In the genomic region with DNA sequence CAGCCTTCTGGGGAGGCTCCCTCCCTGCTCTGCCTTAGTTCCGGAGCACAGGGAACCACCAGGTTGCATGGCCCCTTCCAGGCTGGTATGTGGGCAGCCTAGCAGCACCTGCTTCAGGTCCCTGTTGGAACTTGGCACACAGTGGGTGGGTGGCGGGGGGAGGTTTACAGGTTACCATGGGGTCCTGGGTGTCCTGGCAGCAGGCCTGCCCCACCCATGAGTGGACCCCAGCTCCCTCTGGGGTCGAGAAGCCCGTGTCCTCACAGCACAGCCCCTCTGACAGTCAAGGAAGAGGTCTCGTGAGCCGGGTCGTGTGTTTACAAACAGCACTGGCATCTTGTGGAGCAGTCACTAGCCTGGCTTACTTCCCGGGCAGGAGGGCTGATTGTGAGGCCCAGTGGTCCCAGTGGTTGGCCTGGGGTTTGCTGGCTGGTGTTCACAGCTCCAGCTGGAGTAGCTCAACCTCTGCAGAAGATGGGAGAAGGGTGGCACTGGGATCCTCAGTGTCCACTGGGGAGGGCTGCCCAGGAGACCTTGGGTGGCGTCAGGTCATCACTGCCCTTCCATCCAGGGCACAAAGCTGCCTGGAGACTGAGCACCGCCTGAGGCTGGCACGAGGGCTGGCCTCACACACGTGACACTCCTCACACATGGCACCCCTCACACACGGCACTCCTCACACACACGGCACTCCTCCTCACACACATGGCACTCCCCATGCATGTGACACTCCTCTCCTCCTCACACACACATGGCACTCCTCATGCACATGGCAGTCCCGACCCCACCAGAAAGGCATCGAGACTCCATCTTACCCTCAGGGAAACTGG, we compare ENCODE assay signal across 26 cellular contexts.
DNase-seq lines count a peak whose midpoint lies in the region; ATAC-seq, FAIRE-seq and TF ChIP-seq lines count a peak whose summit lies in the region.
"Had no signal": no experiment of that assay in that cellular context is flagged by ENCODE, and none has a peak within 500 bp of the region (broad histone marks: within the 10 kb centered on the region; RNA-seq: fewer than 3 reads in every experiment).

No MANE protein-coding gene starts in this region.

- TF ChIP-seq POLR2A in GM12878 (IDR thresholded peaks at IDR 0.05; ENCODE audit: low read depth, low read length) = no peak

- intact Hi-C loops in cardiac septum (cut with DNase I) (no loop called here), left cardiac atrium (cut with DNase I) (no loop called here), GM12878 (cut with micrococcal nuclease; ENCODE audit: unreplicated experiment) (no loop called here), tibial artery (cut with DNase I; ENCODE audit: low total_unique reads) (no loop called here)

- no peaks in the 10 kb centered on the region for H4K20me1 ChIP-seq in GM12878 (ENCODE audit: control insufficient read depth, insufficient read depth)

- CTCF ChIA-PET in GM12878 (lab: Yijun Ruan, JAX) = no interaction called here

- H3K9me3 ChIP-seq in GM12878 (replicated peaks; ENCODE audit: control insufficient read depth, insufficient read depth, low read length) (no peaks in the 10 kb centered on the region), tibial artery (no peaks in the 10 kb centered on the region)
- H3K9me3 ChIP-seq: adrenal gland, gastrocnemius medialis, HAP-1, right atrium auricular region had no signal

- no peak for TF ChIP-seq EP300 in GM12878 (IDR thresholded peaks at IDR 0.05; ENCODE audit: borderline replicate concordance in 1 of 2, control insufficient read depth in 1 of 2, low read depth in 2 of 2, low read length in 2 of 2)

- POLR2A ChIA-PET in GM12878 (lab: Charles Lee) = interaction anchor here (1.4 kb wide), 1 partner anchor 24 kb away, joined by 4 read pairs; no protein-coding TSS in a partner anchor

- no peak for TF ChIP-seq RAD21 in GM12878 (IDR thresholded peaks at IDR 0.05; ENCODE audit: insufficient read depth, low read depth, low read length)

- RAD21 ChIA-PET in GM12878 (lab: Charles Lee; ENCODE audit: unreplicated experiment) = interaction anchor here (4.7 kb wide), 1 partner anchor 17 kb away, joined by 22 read pairs; no protein-coding TSS in a partner anchor

- H2BK5ac ChIP-seq in mesendoderm (ENCODE audit: low read length) = no peak overlapping the region

- WGBS in GM12878 (ENCODE audit: insufficient coverage, insufficient replicate concordance, low lambda C conversion rate, missing lambda C conversion rate) = 18% methylated on average over 14 of the region's 16 CpGs
- no CpG with 5 or more reads among the region's 16 CpGs for WGBS in mesendoderm (ENCODE audit: extremely low coverage, insufficient coverage, low lambda C conversion rate)

- DNase-seq in cardiac septum (ENCODE audit: low spot score) (peak; percentile 74), left cardiac atrium (no peak), GM12878 (ENCODE audit: low read depth, low spot score) (no peak), mesendoderm (no peak), tibial artery (peak in 1 of 2 donors; percentile 63), HPDE6-E6E7 (ENCODE audit: extremely low spot score) (no peak)
- no peak for DNase-seq in activated naive CD4-positive, alpha-beta T cell treated with anti-CD3 and anti-CD28 coated beads, Interleukin-2, amount 50 U/mL, for 16 hours
- DNase-seq: activated CD4-positive, alpha-beta memory T cell treated with anti-CD3 and anti-CD28 coated beads for 36 hours; activated CD4-positive, CD25-positive, alpha-beta regulatory T cell treated with anti-CD3 and anti-CD28 coated beads, Interleukin-2, amount 50 U/mL, for 72 hours; activated naive CD4-positive, alpha-beta T cell treated with anti-CD3 and anti-CD28 coated beads for 36 hours; CD4-positive, alpha-beta memory T cell; gastrocnemius medialis; NCI-H2029; NCI-H524 treated with DMSO at 0.1 percent for 48 hours; nephron progenitor cell; SHP77; stimulated activated CD4-positive, alpha-beta T cell treated with anti-CD3 and anti-CD28 coated beads, Interleukin-12 subunit alpha, Interleukin-12 subunit beta, amount 100 ng/mL, for 4 hours; stimulated activated CD4-positive, alpha-beta T cell treated with anti-CD3 and anti-CD28 coated beads, Interleukin-2, amount 100 ng/mL, for 48 hours; T-helper 2 cell had no signal

- H3K27ac ChIP-seq in GM12878 (ENCODE audit: control insufficient read depth, insufficient read depth) = no peak overlapping the region
- no peak overlapping the region for H3K27ac ChIP-seq in mesendoderm (ENCODE audit: low read depth, low read length)
- peak overlapping the region; percentile 73 to 78 for H3K27ac ChIP-seq in tibial artery
- H3K27ac ChIP-seq: 22Rv1, gastrocnemius medialis, HL-60 had no signal

- in situ Hi-C loops in GM12878 (cut with MboI) = no loop called here

- no peak overlapping the region for H2BK15ac ChIP-seq in mesendoderm (replicated peaks; ENCODE audit: low read depth)

- SMC1A ChIA-PET in GM12878 (lab: Charles Lee; ENCODE audit: uncharacterized antibody, unreplicated experiment) = interaction anchor here (1.9 kb wide), 1 partner anchor 25 kb away, joined by 5 read pairs; no protein-coding TSS in a partner anchor

- no peaks in the 10 kb centered on the region for H3K79me1 ChIP-seq in mesendoderm (ENCODE audit: low read length)

- no peak overlapping the region for H3K23ac ChIP-seq in mesendoderm (ENCODE audit: low read length)

- H3K9ac ChIP-seq in GM12878 (ENCODE audit: control insufficient read depth, insufficient read depth, low read length) = no peak overlapping the region
- H3K9ac ChIP-seq in mesendoderm (ENCODE audit: low read length) = no peak overlapping the region

- H4K5ac ChIP-seq in mesendoderm (ENCODE audit: low read length) = no peak overlapping the region

- no peaks in the 10 kb centered on the region for H3K4me1 ChIP-seq in GM12878 (ENCODE audit: control insufficient read depth, insufficient read depth, low read length)
- H3K4me1 ChIP-seq in mesendoderm (ENCODE audit: control insufficient read depth, low read depth, low read length) = no peaks in the 10 kb centered on the region
- peaks cover 4 to 30% (median 21%) of the 10 kb centered on the region in 4 donors for H3K4me1 ChIP-seq in tibial artery
- H3K4me1 ChIP-seq: adrenal gland, gastrocnemius medialis, HAP-1, right atrium auricular region had no signal

- H3K79me2 ChIP-seq in GM12878 (ENCODE audit: control insufficient read depth, insufficient read depth, low read length) (no peaks in the 10 kb centered on the region), mesendoderm (ENCODE audit: control insufficient read depth, insufficient read depth, low read length) (no peaks in the 10 kb centered on the region)

- no peak overlapping the region for H2BK120ac ChIP-seq in mesendoderm (ENCODE audit: low read depth, low read length)

- no peak overlapping the region for H3K4me3 ChIP-seq in GM12878
- no peak overlapping the region for H3K4me3 ChIP-seq in mesendoderm (ENCODE audit: low read length)
- no peak overlapping the region for H3K4me3 ChIP-seq in tibial artery
- H3K4me3 ChIP-seq: adrenal gland, gastrocnemius medialis, HAP-1, right atrium auricular region had no signal

- BruUV-seq in GM12878 (replicated peaks; lab: Mats Ljungman, UMichigan) = no TSS peak

- H4K8ac ChIP-seq in mesendoderm (ENCODE audit: low read depth, low read length) = no peak overlapping the region

- TF ChIP-seq CTCF in GM12878 (IDR thresholded peaks at IDR 0.05 in 2 of 3, conservative IDR thresholded peaks at IDR 0.05 in 1 of 3; ENCODE audit: control insufficient read depth in 2 of 3, extremely low read depth in 1 of 3, insufficient read depth in 1 of 3, low read depth in 3 of 3, low read length in 3 of 3) (no peak), tibial artery (IDR thresholded peaks at IDR 0.05) (no peak)

- no peak for ATAC-seq in left cardiac atrium
- ATAC-seq in GM12878 = no peak
- ATAC-seq in GM21447 (IDR thresholded peaks at IDR 0.05; ENCODE audit: unreplicated experiment) = no peak
- ATAC-seq: gastrocnemius medialis had no signal

- no peak overlapping the region for H3K4ac ChIP-seq in mesendoderm (ENCODE audit: low read depth, low read length)

- H3K56ac ChIP-seq in mesendoderm (ENCODE audit: low read length) = peak overlapping the region; percentile 34

- H3K18ac ChIP-seq in mesendoderm (ENCODE audit: low read length) = no peak overlapping the region

- peaks cover 0 to 3% of the 10 kb centered on the region in 2 experiments; a peak in 1 of 4 replicates for H3K27me3 ChIP-seq in GM12878 (replicated peaks in 1 of 2; ENCODE audit: control insufficient read depth in 2 of 2, insufficient read depth in 2 of 2, low read length in 1 of 2)
- no peaks in the 10 kb centered on the region for H3K27me3 ChIP-seq in mesendoderm (ENCODE audit: insufficient read depth, low read length, poor library complexity)
- no peaks in the 10 kb centered on the region for H3K27me3 ChIP-seq in tibial artery
- H3K27me3 ChIP-seq: right atrium auricular region had no signal

- no peaks in the 10 kb centered on the region for H3K36me3 ChIP-seq in GM12878 (ENCODE audit: control insufficient read depth in 2 of 2, insufficient read depth in 2 of 2, low read length in 1 of 2)
- H3K36me3 ChIP-seq in mesendoderm (ENCODE audit: control insufficient read depth, insufficient read depth, low read length) = no peaks in the 10 kb centered on the region
- no peaks in the 10 kb centered on the region for H3K36me3 ChIP-seq in tibial artery
- H3K36me3 ChIP-seq: adrenal gland, gastrocnemius medialis, HAP-1, right atrium auricular region had no signal

- no peak for FAIRE-seq in GM12878 (lab: Jason Lieb, UNC)
- FAIRE-seq: endometrium had no signal

- no peak overlapping the region for H2AFZ ChIP-seq in GM12878 (ENCODE audit: control insufficient read depth, low read depth, low read length)

- H2AK5ac ChIP-seq in mesendoderm (ENCODE audit: low read length) = no peak overlapping the region

- H3K4me2 ChIP-seq in GM12878 (ENCODE audit: control insufficient read depth, insufficient read depth) = no peak overlapping the region
- no peak overlapping the region for H3K4me2 ChIP-seq in mesendoderm (ENCODE audit: low read length)

TF ChIP-seq in GM12878, 131 proteins besides CTCF, POLR2A, EP300 and RAD21 (continues in another document):
- TF ChIP-seq ZNF207 (IDR thresholded peaks at IDR 0.05; ENCODE audit: borderline replicate concordance) (no peak), NFYA (IDR thresholded peaks at IDR 0.05; ENCODE audit: borderline replicate concordance, low read depth, low read length) (no peak), TCF7 (IDR thresholded peaks at IDR 0.05; ENCODE audit: borderline replicate concordance) (no peak), BHLHE40 (IDR thresholded peaks at IDR 0.05; ENCODE audit: borderline replicate concordance in 1 of 2, low read depth in 2 of 2, low read length in 1 of 2) (peak in 1 of 2 experiments; percentile 11; a peak in 1 of 4 replicates), RBBP5 (conservative IDR thresholded peaks at IDR 0.05) (no peak)

Comparison
In these comparisons a context has a peak if more than half of its experiments do, and no peak if none do; other contexts are left out.
1. H3K27ac ChIP-seq: peak in tibial artery (2 of 2); none in GM12878 (single experiment) and mesendoderm (single experiment).